Comparison of ENCODE assay signal across 10 cellular contexts in genomic region chr1:39692152-39693064, GRCh38. TPM values are rescaled to one million over a fixed set of nuclear protein-coding genes. Genes with fewer than 3 reads are reported as not detected.
DNase-seq lines count a peak whose midpoint lies in the region; ATAC-seq, FAIRE-seq and TF ChIP-seq lines count a peak whose summit lies in the region.
"Had no signal": no experiment of that assay in that cellular context is flagged by ENCODE, and none has a peak within 500 bp of the region (broad histone marks: within the 10 kb centered on the region; RNA-seq: fewer than 3 reads in every experiment).

No MANE protein-coding gene starts in this region.

- no peak overlapping the region for H3K4me2 ChIP-seq in mesendoderm (ENCODE audit: low read length)

- no peak overlapping the region for H2BK15ac ChIP-seq in mesendoderm (replicated peaks; ENCODE audit: low read depth)

- intact Hi-C loops in cardiac septum (cut with DNase I): no loop called here

- no peak overlapping the region for H4K8ac ChIP-seq in mesendoderm (ENCODE audit: low read depth, low read length)

- H3K4ac ChIP-seq in mesendoderm (ENCODE audit: low read depth, low read length): no peak overlapping the region

- TF ChIP-seq POLR2A in upper lobe of left lung (IDR thresholded peaks at IDR 0.05): no peak

- no peak overlapping the region for H3K27ac Mint-ChIP-seq in activated naive CD8-positive, alpha-beta T cell treated with anti-CD3 and anti-CD28 coated beads, Interleukin-2, amount 10 ng/mL, durations not matched to agents 7 days and 5 days

- no peak for FAIRE-seq in small intestine (lab: Jason Lieb, UNC)

- H3K4me1 ChIP-seq in cardiac muscle cell (ENCODE audit: low read depth): no peaks in the 10 kb centered on the region
- H3K4me1 ChIP-seq in mesendoderm (ENCODE audit: control insufficient read depth, low read depth, low read length): no peaks in the 10 kb centered on the region
- H3K4me1 ChIP-seq in upper lobe of left lung: peaks cover 18 to 37% (median 28%) of the 10 kb centered on the region in 4 donors
- H3K4me1 ChIP-seq in small intestine (ENCODE audit: control insufficient read depth in 2 of 2, insufficient read depth in 1 of 2, low read depth in 1 of 2, low read length in 1 of 2): peaks cover 3 to 7% of the 10 kb centered on the region in 2 donors

- H3K18ac ChIP-seq in mesendoderm (ENCODE audit: low read length): no peak overlapping the region

- DNase-seq in cardiac muscle cell (ENCODE audit: low read depth in 1 of 2, low spot score in 1 of 2) (no peak), cardiac septum (ENCODE audit: low spot score) (no peak), mesendoderm (peak; percentile 39), upper lobe of left lung (peak; percentile 56 to 87), KBM-7 (no peak), small intestine (no peak)
- DNase-seq in activated naive CD8-positive, alpha-beta T cell treated with anti-CD3 and anti-CD28 coated beads, Interleukin-2, amount 10 ng/mL, durations not matched to agents 7 days and 5 days: peak; percentile 42
- DNase-seq: left cardiac atrium had no signal

- H3K4me3 Mint-ChIP-seq in activated naive CD8-positive, alpha-beta T cell treated with anti-CD3 and anti-CD28 coated beads, Interleukin-2, amount 10 ng/mL, durations not matched to agents 7 days and 5 days: peak overlapping the region; percentile 83

- in situ Hi-C loops in KBM-7 (cut with MboI; ENCODE audit: low pct_unique_long_range_greater_than_20kb, low sequenced_read_pairs): no loop called here

- no peak overlapping the region for H3K23ac ChIP-seq in mesendoderm (ENCODE audit: low read length)

- WGBS in mesendoderm (ENCODE audit: extremely low coverage, insufficient coverage, low lambda C conversion rate): no CpG with 5 or more reads among the region's 56 CpGs
- WGBS in upper lobe of left lung, 2 donors: 13 to 26% methylated on average over 37 to 50 of the region's 56 CpGs
- WGBS in small intestine, 3 donors: 5 to 9% (median 8%) methylated on average over 55 to 56 of the region's 56 CpGs

- H3K4me3 ChIP-seq in cardiac muscle cell (peak overlapping the region; percentile 5), mesendoderm (ENCODE audit: low read length) (no peak overlapping the region), upper lobe of left lung (peak overlapping the region in 3 of 4 donors; percentile 35 to 51 (median 41)), small intestine (ENCODE audit: low read depth in 1 of 2, low read length in 2 of 2) (peak overlapping the region in 1 of 2 donors; percentile 23)

- H2BK120ac ChIP-seq in mesendoderm (ENCODE audit: low read depth, low read length): no peak overlapping the region

- H3K79me1 ChIP-seq in mesendoderm (ENCODE audit: low read length): no peaks in the 10 kb centered on the region

- H3K9me3 Mint-ChIP-seq in activated naive CD8-positive, alpha-beta T cell treated with anti-CD3 and anti-CD28 coated beads, Interleukin-2, amount 10 ng/mL, durations not matched to agents 7 days and 5 days: no peaks in the 10 kb centered on the region

- H3K27ac ChIP-seq in cardiac muscle cell (no peak overlapping the region), mesendoderm (ENCODE audit: low read depth, low read length) (no peak overlapping the region), upper lobe of left lung (no peak overlapping the region), small intestine (ENCODE audit: low read depth in 1 of 2, low read length in 1 of 2) (no peak overlapping the region)

- H2AK5ac ChIP-seq in mesendoderm (ENCODE audit: low read length): no peak overlapping the region

- H3K27me3 ChIP-seq in cardiac muscle cell: peaks cover 99% of the 10 kb centered on the region
- peaks cover 56% of the 10 kb centered on the region for H3K27me3 ChIP-seq in mesendoderm (ENCODE audit: insufficient read depth, low read length, poor library complexity)
- peaks cover 0 to 12% (median 5%) of the 10 kb centered on the region in 4 donors for H3K27me3 ChIP-seq in upper lobe of left lung
- peaks cover 7 to 12% of the 10 kb centered on the region in 2 donors for H3K27me3 ChIP-seq in small intestine (ENCODE audit: control insufficient read depth in 2 of 2, insufficient read depth in 2 of 2, low read length in 2 of 2)

- TF ChIP-seq CTCF in cardiac muscle cell (IDR thresholded peaks at IDR 0.05; ENCODE audit: low read depth, low read length) (no peak), upper lobe of left lung (IDR thresholded peaks at IDR 0.05) (no peak)

- POLR2A ChIA-PET in activated naive CD8-positive, alpha-beta T cell treated with anti-CD3 and anti-CD28 coated beads, Interleukin-2, amount 10 ng/mL, durations not matched to agents 7 days and 5 days (lab: Charles Lee): interaction anchor here (0.5 to 1.0 kb wide), 2 partner anchors 46 to 143 kb away, joined by 3 to 4 read pairs; partner anchors contain the start of gene PPIE

- H3K27me3 Mint-ChIP-seq in activated naive CD8-positive, alpha-beta T cell treated with anti-CD3 and anti-CD28 coated beads, Interleukin-2, amount 10 ng/mL, durations not matched to agents 7 days and 5 days: peaks cover 59% of the 10 kb centered on the region

- no peak overlapping the region for H4K5ac ChIP-seq in mesendoderm (ENCODE audit: low read length)

- no peaks in the 10 kb centered on the region for H3K36me3 Mint-ChIP-seq in activated naive CD8-positive, alpha-beta T cell treated with anti-CD3 and anti-CD28 coated beads, Interleukin-2, amount 10 ng/mL, durations not matched to agents 7 days and 5 days

- no peak overlapping the region for H3K9ac ChIP-seq in mesendoderm (ENCODE audit: low read length)

- H3K9me3 ChIP-seq in cardiac muscle cell (ENCODE audit: low read depth): no peaks in the 10 kb centered on the region
- no peaks in the 10 kb centered on the region for H3K9me3 ChIP-seq in upper lobe of left lung
- no peaks in the 10 kb centered on the region for H3K9me3 ChIP-seq in small intestine (ENCODE audit: control insufficient read depth, low read depth)

- no peak overlapping the region for H2BK5ac ChIP-seq in mesendoderm (ENCODE audit: low read length)

- no peaks in the 10 kb centered on the region for H3K36me3 ChIP-seq in cardiac muscle cell
- no peaks in the 10 kb centered on the region for H3K36me3 ChIP-seq in mesendoderm (ENCODE audit: control insufficient read depth, insufficient read depth, low read length)
- no peaks in the 10 kb centered on the region for H3K36me3 ChIP-seq in upper lobe of left lung
- H3K36me3 ChIP-seq in small intestine (ENCODE audit: control insufficient read depth in 2 of 2, insufficient read depth in 2 of 2, low read length in 2 of 2): no peaks in the 10 kb centered on the region

- H3K79me2 ChIP-seq in mesendoderm (ENCODE audit: control insufficient read depth, insufficient read depth, low read length): no peaks in the 10 kb centered on the region

- peaks cover 13% of the 10 kb centered on the region for H3K4me1 Mint-ChIP-seq in activated naive CD8-positive, alpha-beta T cell treated with anti-CD3 and anti-CD28 coated beads, Interleukin-2, amount 10 ng/mL, durations not matched to agents 7 days and 5 days

- no peak for TF ChIP-seq EP300 in upper lobe of left lung (IDR thresholded peaks at IDR 0.05)

- no peak overlapping the region for H3K56ac ChIP-seq in mesendoderm (ENCODE audit: low read length)

- ATAC-seq in activated naive CD8-positive, alpha-beta T cell treated with anti-CD3 and anti-CD28 coated beads, Interleukin-2, amount 10 ng/mL, durations not matched to agents 7 days and 5 days (ENCODE audit: low read depth): no peak
- peak; percentile 11 to 47 for ATAC-seq in upper lobe of left lung (ENCODE audit: low FRiP score in 2 of 2)
- ATAC-seq in HG03378 (IDR thresholded peaks at IDR 0.05; ENCODE audit: unreplicated experiment): no peak

RNA-seq across cellular contexts. Expression of gene HPCAL4, which starts 1.2 kb away (rescaled TPM):
- 0.04 and 0.09 TPM in 2 replicates for total RNA-seq in cardiac muscle cell
- polyA plus RNA-seq in cardiac muscle cell: 0.06 TPM in 1 of 2 replicates, not detected in the other
- 0.05 TPM for total RNA-seq in cardiac septum
- 1 to 10 TPM; 4.9 to 6.0 TPM for total RNA-seq in activated naive CD8-positive, alpha-beta T cell treated with anti-CD3 and anti-CD28 coated beads, Interleukin-2, amount 10 ng/mL, durations not matched to agents 7 days and 5 days
- polyA plus RNA-seq in mesendoderm (2013, experiment 1 of 2): 0.07 TPM
- polyA plus RNA-seq in mesendoderm (2013, experiment 2 of 2): 0.06 TPM
- total RNA-seq in upper lobe of left lung: 1 to 10 TPM in 1 of 6 donors, under 1 TPM in 5; under 0.01 to 1.1 (median 0.43) TPM
- polyA plus RNA-seq in small intestine: under 1 TPM; 0.21 to 0.27 (median 0.22) TPM

RNA-seq across cellular contexts. Expression of gene NT5C1A, which starts 20.5 kb away (rescaled TPM):
- 1.8 TPM in 1 of 2 replicates, not detected in the other for total RNA-seq in cardiac muscle cell
- polyA plus RNA-seq in cardiac muscle cell: 0.16 TPM in 1 of 2 replicates, not detected in the other
- total RNA-seq in cardiac septum: 25.0 TPM
- not detected for total RNA-seq in activated naive CD8-positive, alpha-beta T cell treated with anti-CD3 and anti-CD28 coated beads, Interleukin-2, amount 10 ng/mL, durations not matched to agents 7 days and 5 days
- not detected for polyA plus RNA-seq in mesendoderm (2013, experiment 1 of 2)
- polyA plus RNA-seq in mesendoderm (2013, experiment 2 of 2): not detected
- total RNA-seq in upper lobe of left lung: 1 to 10 TPM in 3 of 6 donors, under 1 TPM in 1, not detected in 2; 0.37 to 5.5 (median 2.6) TPM
- polyA plus RNA-seq in small intestine: under 1 TPM in 1 of 3 donors, not detected in 2; 0.16 TPM
- polyA plus RNA-seq: thymus had no signal

RNA-seq across cellular contexts. Expression of gene PPIE, which starts 46.3 kb away (rescaled TPM):
- total RNA-seq in cardiac muscle cell (34.8 and 38.7 TPM in 2 replicates), cardiac septum (26.4 TPM), upper lobe of left lung (10 to 100 TPM; 23.6 to 54.5 (median 36.1) TPM)
- polyA plus RNA-seq in cardiac muscle cell (68.3 and 87.9 TPM in 2 replicates), small intestine (10 to 100 TPM; 39.7 to 60.4 (median 50.9) TPM)
- total RNA-seq in activated naive CD8-positive, alpha-beta T cell treated with anti-CD3 and anti-CD28 coated beads, Interleukin-2, amount 10 ng/mL, durations not matched to agents 7 days and 5 days: 10 to 100 TPM; 70.8 to 73.5 TPM
- polyA plus RNA-seq in mesendoderm (2013, experiment 1 of 2): 26.9 TPM
- polyA plus RNA-seq in mesendoderm (2013, experiment 2 of 2): 26.4 TPM

RNA-seq across cellular contexts. Expression of gene HEYL, which starts 53.0 kb away (rescaled TPM):
- total RNA-seq in cardiac muscle cell (0.71 and 0.88 TPM in 2 replicates), cardiac septum (20.5 TPM), upper lobe of left lung (10 to 100 TPM in 5 of 6 donors, 1 to 10 TPM in 1; 3.8 to 31.9 (median 15.5) TPM)
- polyA plus RNA-seq in cardiac muscle cell (1.0 TPM in 2 replicates), small intestine (1 to 10 TPM in 2 of 3 donors, not detected in 1; 1.1 to 4.7 TPM)
- not detected for total RNA-seq in activated naive CD8-positive, alpha-beta T cell treated with anti-CD3 and anti-CD28 coated beads, Interleukin-2, amount 10 ng/mL, durations not matched to agents 7 days and 5 days
- polyA plus RNA-seq in mesendoderm (2013, experiment 1 of 2): 0.41 TPM
- 0.41 TPM for polyA plus RNA-seq in mesendoderm (2013, experiment 2 of 2)

Comparison
In these comparisons a context has a peak if more than half of its experiments do, and no peak if none do; other contexts are left out.
1. DNase-seq: peak in activated naive CD8-positive, alpha-beta T cell treated with anti-CD3 and anti-CD28 coated beads, Interleukin-2, amount 10 ng/mL, durations not matched to agents 7 days and 5 days (single experiment), mesendoderm (single experiment) and upper lobe of left lung (2 of 2); none in cardiac muscle cell (0 of 2), cardiac septum (single experiment), KBM-7 (single experiment) and small intestine (single experiment).
2. ATAC-seq: peak in upper lobe of left lung (2 of 2); none in activated naive CD8-positive, alpha-beta T cell treated with anti-CD3 and anti-CD28 coated beads, Interleukin-2, amount 10 ng/mL, durations not matched to agents 7 days and 5 days (single experiment) and HG03378 (single experiment).